1 cellular context compared by ENCODE assay signal in genomic region chr11:77524539-77524938, GRCh38.
TF ChIP-seq lines count a peak whose summit lies in the region.

No MANE protein-coding gene starts in this region.

TF ChIP-seq in SK-N-SH, 30 proteins besides CTCF, POLR2A, EP300 and RAD21 (continued from another document):
- TF ChIP-seq NRF1 (IDR thresholded peaks at IDR 0.05; ENCODE audit: low read depth, low read length) (no peak), NFIC (IDR thresholded peaks at IDR 0.05; ENCODE audit: borderline replicate concordance) (no peak)
